13 cellular contexts compared by ENCODE assay signal in the genomic region with DNA sequence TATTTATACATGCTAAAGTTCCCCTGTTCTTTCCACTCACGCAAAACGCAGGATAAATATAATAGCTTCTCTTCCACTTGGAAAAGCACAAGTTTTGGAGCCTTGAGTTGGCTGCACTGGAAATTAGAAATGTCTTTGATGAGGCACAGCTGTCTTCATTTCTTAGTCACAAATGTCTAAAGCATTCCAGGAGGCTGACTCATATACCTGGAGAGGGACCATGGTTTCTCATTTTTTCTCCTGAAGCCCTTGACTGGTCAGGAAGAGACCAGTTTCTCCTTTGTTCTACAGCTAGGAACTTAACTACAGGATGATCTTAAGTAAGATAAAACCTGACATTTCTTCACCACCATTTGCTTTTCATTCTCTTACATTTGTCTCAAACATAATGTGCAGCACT. TPM values are rescaled to one million over a fixed set of nuclear protein-coding genes. Genes with fewer than 3 reads are reported as not detected.
DNase-seq lines count a peak whose midpoint lies in the region; ATAC-seq and TF ChIP-seq lines count a peak whose summit lies in the region.
"Had no signal": no experiment of that assay in that cellular context is flagged by ENCODE, and none has a peak within 500 bp of the region (broad histone marks: within the 10 kb centered on the region; RNA-seq: fewer than 3 reads in every experiment).

No MANE protein-coding gene starts in this region.

- intact Hi-C loops in MCF 10A (cut with micrococcal nuclease) = no loop called here
- intact Hi-C loops in breast epithelium (cut with DNase I; ENCODE audit: low total_unique reads) = loop anchor here (5.0 kb wide), 1 partner anchor 677 kb away; a partner anchor contains a TSS

- no peak overlapping the region for H3K9ac ChIP-seq in trophoblast cell (ENCODE audit: low read length)
- H3K9ac ChIP-seq: KMS-11 had no signal

- no peak overlapping the region for H3K23ac ChIP-seq in trophoblast cell (ENCODE audit: low read length)

- H4K91ac ChIP-seq in trophoblast cell (ENCODE audit: low read depth, low read length) = no peak overlapping the region

- no peak overlapping the region for H3K4ac ChIP-seq in trophoblast cell (ENCODE audit: low read depth, low read length)

- H2AK5ac ChIP-seq in trophoblast cell (ENCODE audit: low read length) = no peak overlapping the region

- H3K36me3 ChIP-seq in breast epithelium = peaks cover 4% of the 10 kb centered on the region
- H3K36me3 ChIP-seq in SJCRH30 = peaks cover 2% of the 10 kb centered on the region
- peaks cover 4 to 5% of the 10 kb centered on the region in 2 experiments for H3K36me3 ChIP-seq in trophoblast cell (ENCODE audit: control insufficient read depth in 1 of 2, insufficient read depth in 2 of 2, low read length in 2 of 2)
- H3K36me3 ChIP-seq: ovary had no signal

- POLR2A ChIA-PET in MCF 10A (lab: Yijun Ruan, JAX) = interaction anchor here (0.7 to 0.8 kb wide), 2 partner anchors 16 to 42 kb away, joined by 3 read pairs; no protein-coding TSS in a partner anchor

- peak; percentile 51 for DNase-seq in MCF 10A (ENCODE audit: unreplicated experiment)
- DNase-seq in breast epithelium (ENCODE audit: low spot score in 2 of 2) = no peak
- DNase-seq in SJCRH30 = peak; percentile 14 to 38
- DNase-seq in fibroblast of mammary gland (ENCODE audit: low read depth) = peak; percentile 63
- peak; percentile 45 to 86 for DNase-seq in trophoblast cell
- DNase-seq in effector CD4-positive, alpha-beta T cell = no peak
- no peak for DNase-seq in GM19240 (ENCODE audit: insufficient read length, low spot score)
- DNase-seq: cortex of kidney, ovary had no signal

- H3K4me2 ChIP-seq in trophoblast cell (ENCODE audit: low read length) = no peak overlapping the region
- H3K4me2 ChIP-seq: A549, KMS-11 had no signal

- H2BK12ac ChIP-seq in trophoblast cell (ENCODE audit: low read length) = no peak overlapping the region

- no peaks in the 10 kb centered on the region for H3K9me3 ChIP-seq in breast epithelium
- H3K9me3 ChIP-seq in SJCRH30 (replicated peaks) = no peaks in the 10 kb centered on the region
- no peaks in the 10 kb centered on the region for H3K9me3 ChIP-seq in trophoblast cell (ENCODE audit: insufficient read depth, low read depth, low read length)
- H3K9me3 ChIP-seq: A549, ovary had no signal

- no peak overlapping the region for H4K12ac ChIP-seq in trophoblast cell (ENCODE audit: low read depth, low read length)

- ATAC-seq in GM19035 (IDR thresholded peaks at IDR 0.05; ENCODE audit: unreplicated experiment) = no peak
- ATAC-seq: A549 had no signal

- no peak overlapping the region for H3K4me3 Mint-ChIP-seq in MCF 10A (ENCODE audit: unreplicated experiment)
- H3K4me3 Mint-ChIP-seq: activated naive CD4-positive, alpha-beta T cell treated with anti-CD3 and anti-CD28 coated beads, Interleukin-2, amount 50 U/mL, for 24 hours had no signal

- H3K36me3 Mint-ChIP-seq in MCF 10A (ENCODE audit: insufficient read depth, unreplicated experiment) = peaks cover 45% of the 10 kb centered on the region

- no peak overlapping the region for H3K18ac ChIP-seq in trophoblast cell (ENCODE audit: low read length)

- no peak overlapping the region for H3K14ac ChIP-seq in trophoblast cell (ENCODE audit: low read length)

- no peak overlapping the region for H2BK5ac ChIP-seq in trophoblast cell (ENCODE audit: low read depth, low read length, poor library complexity)

- TF ChIP-seq POLR2A in breast epithelium (IDR thresholded peaks at IDR 0.05) = no peak

- H3K27me3 ChIP-seq in breast epithelium = no peaks in the 10 kb centered on the region
- no peaks in the 10 kb centered on the region for H3K27me3 ChIP-seq in SJCRH30
- no peaks in the 10 kb centered on the region for H3K27me3 ChIP-seq in trophoblast cell (ENCODE audit: insufficient read depth, low read length)
- H3K27me3 ChIP-seq: ovary had no signal

- no peaks in the 10 kb centered on the region for H3K79me2 ChIP-seq in trophoblast cell (ENCODE audit: control insufficient read depth, insufficient read depth, low read length, poor library complexity)

- H3K4me1 Mint-ChIP-seq in MCF 10A (ENCODE audit: insufficient read depth, unreplicated experiment) = peaks cover 23% of the 10 kb centered on the region
- H3K4me1 Mint-ChIP-seq: activated naive CD4-positive, alpha-beta T cell treated with anti-CD3 and anti-CD28 coated beads, Interleukin-2, amount 50 U/mL, for 24 hours had no signal

- H3K4me3 ChIP-seq in breast epithelium (no peak overlapping the region), SJCRH30 (no peak overlapping the region), fibroblast of mammary gland (ENCODE audit: control insufficient read depth, low read depth, low read length) (no peak overlapping the region), trophoblast cell (ENCODE audit: low read depth, low read length) (no peak overlapping the region)
- H3K4me3 ChIP-seq: A549, ovary had no signal

- no TSS peak for BruUV-seq in MCF 10A (replicated peaks; lab: Mats Ljungman, UMichigan)

- H3K79me1 ChIP-seq in trophoblast cell (ENCODE audit: low read length) = peaks cover 4% of the 10 kb centered on the region

- H3K9me3 Mint-ChIP-seq in MCF 10A (ENCODE audit: unreplicated experiment) = no peaks in the 10 kb centered on the region
- H3K9me3 Mint-ChIP-seq: activated naive CD4-positive, alpha-beta T cell treated with anti-CD3 and anti-CD28 coated beads, Interleukin-2, amount 50 U/mL, for 24 hours had no signal

- H2AFZ ChIP-seq in trophoblast cell (ENCODE audit: insufficient read depth, low read length, poor library complexity) = no peak overlapping the region

- no peak overlapping the region for H3K27ac Mint-ChIP-seq in MCF 10A (ENCODE audit: low read depth, unreplicated experiment)
- H3K27ac Mint-ChIP-seq: activated naive CD4-positive, alpha-beta T cell treated with anti-CD3 and anti-CD28 coated beads, Interleukin-2, amount 50 U/mL, for 24 hours had no signal

- no peaks in the 10 kb centered on the region for H3K27me3 Mint-ChIP-seq in MCF 10A (ENCODE audit: insufficient read depth, unreplicated experiment)

- H2BK120ac ChIP-seq in trophoblast cell (ENCODE audit: insufficient read depth, low read length, poor library complexity) = no peak overlapping the region

- TF ChIP-seq CTCF in MCF 10A (IDR thresholded peaks at IDR 0.05; ENCODE audit: unreplicated experiment) = no peak
- TF ChIP-seq CTCF in breast epithelium (IDR thresholded peaks at IDR 0.05) = no peak
- TF ChIP-seq CTCF in fibroblast of mammary gland (conservative IDR thresholded peaks at IDR 0.05; ENCODE audit: control insufficient read depth, insufficient read depth, low read depth, low read length) = no peak

- H3K27ac ChIP-seq in breast epithelium (no peak overlapping the region), SJCRH30 (peak overlapping the region; percentile 10; the same call in 1 of the 2 replicates), trophoblast cell (ENCODE audit: low read depth, low read length) (peak overlapping the region; percentile 88)
- H3K27ac ChIP-seq: A549, KMS-11, ovary had no signal

- CTCF ChIA-PET in MCF 10A (lab: Yijun Ruan, JAX) = interaction anchor here (0.6 to 1.0 kb wide), 2 partner anchors 16 to 108 kb away, joined by 3 read pairs; no protein-coding TSS in a partner anchor

- H4K8ac ChIP-seq in trophoblast cell (ENCODE audit: low read depth, low read length) = no peak overlapping the region

- H3K4me1 ChIP-seq in breast epithelium (no peaks in the 10 kb centered on the region), SJCRH30 (peaks cover 26% of the 10 kb centered on the region), trophoblast cell (ENCODE audit: control insufficient read depth in 1 of 2, insufficient read depth in 2 of 2, low read length in 2 of 2) (peaks cover 0 to 6% of the 10 kb centered on the region in 2 experiments)

- WGBS in trophoblast cell (ENCODE audit: extremely low coverage, insufficient coverage, insufficient read length) = no CpG with 5 or more reads among the region's 2 CpGs

RNA-seq across cellular contexts. Expression of a gene that starts 16.2 kb away (rescaled TPM):
- total RNA-seq in MCF 10A (2022) (23.9 and 28.2 TPM in 2 replicates), breast epithelium (10 to 100 TPM; 14.2 to 20.2 (median 15.1) TPM)
- total RNA-seq in SJCRH30 (2014; rRNA removed; shearing (Covaris generic)) = 27.1 and 28.8 TPM in 2 replicates
- polyA plus RNA-seq in trophoblast cell (2013) = 5.7 and 5.9 TPM in 2 replicates

Comparison
In these comparisons a context has a peak if more than half of its experiments do, and no peak if none do; other contexts are left out.
1. DNase-seq: peak in MCF 10A (single experiment), SJCRH30 (2 of 2), fibroblast of mammary gland (single experiment) and trophoblast cell (2 of 2); none in breast epithelium (0 of 2), effector CD4-positive, alpha-beta T cell (single experiment) and GM19240 (single experiment).
2. H3K27ac ChIP-seq: peak in SJCRH30 (single experiment) and trophoblast cell (single experiment); none in breast epithelium (0 of 2).